8 cellular contexts compared by ENCODE assay signal in genomic region chr1:64268653-64269557, GRCh38.
DNase-seq lines count a peak whose midpoint lies in the region; ATAC-seq and TF ChIP-seq lines count a peak whose summit lies in the region.

No MANE protein-coding gene starts in this region.

- H3K27me3 Mint-ChIP-seq in activated CD4-positive, alpha-beta T cell treated with anti-CD3 and anti-CD28 coated beads for 36 hours = peaks cover 7% of the 10 kb centered on the region

- no peak overlapping the region for H3K27ac ChIP-seq in lung (ENCODE audit: low read depth in 1 of 2, low read length in 1 of 2)

- H3K36me3 Mint-ChIP-seq in activated CD4-positive, alpha-beta T cell treated with anti-CD3 and anti-CD28 coated beads for 36 hours (ENCODE audit: low read depth) = no peaks in the 10 kb centered on the region

- H3K4me1 Mint-ChIP-seq in activated CD4-positive, alpha-beta T cell treated with anti-CD3 and anti-CD28 coated beads for 36 hours = no peaks in the 10 kb centered on the region

- H3K27me3 ChIP-seq in GM06990 (replicated peaks; ENCODE audit: control insufficient read depth, insufficient read depth, low read length) = no peaks in the 10 kb centered on the region; the same call in 1 of the 2 replicates
- H3K27me3 ChIP-seq in lung (ENCODE audit: control insufficient read depth, insufficient read depth) = no peaks in the 10 kb centered on the region

- H3K9me3 ChIP-seq in lung (ENCODE audit: control insufficient read depth in 2 of 2, insufficient read depth in 1 of 2, low read length in 1 of 2) = peaks cover 0 to 3% of the 10 kb centered on the region in 2 donors

- H3K4me3 ChIP-seq in GM06990 (replicated peaks; ENCODE audit: low read depth, low read length) (no peak overlapping the region), lung (no peak overlapping the region)

- intact Hi-C loops in activated CD4-positive, alpha-beta T cell treated with anti-CD3 and anti-CD28 coated beads for 36 hours (cut with DNase I, micrococcal nuclease) = loop anchor here (1.0 to 5.0 kb wide), 5 partner anchors 218 to 1418 kb away; no protein-coding TSS in a partner anchor

- DNase-seq in GM06990 (ENCODE audit: extremely low read depth, insufficient read length) (no peak), NCI-H345 (lab: John Stamatoyannopoulos, UW) (peak; percentile 77), dedifferentiated amniotic fluid mesenchymal stem cell (ENCODE audit: extremely low spot score) (peak; percentile 92), lung (ENCODE audit: low spot score) (peak; percentile 80)
- DNase-seq in activated CD4-positive, alpha-beta T cell treated with anti-CD3 and anti-CD28 coated beads for 36 hours = peak; percentile 83
- DNase-seq in stimulated activated CD8-positive, alpha-beta memory T cell treated with anti-CD3 and anti-CD28 coated beads, Interleukin-15, amount 100 ng/mL, for 48 hours (ENCODE audit: low read depth in 2 of 2) = peak; percentile 8 to 21

- peaks cover 3% of the 10 kb centered on the region for H3K9me3 Mint-ChIP-seq in activated CD4-positive, alpha-beta T cell treated with anti-CD3 and anti-CD28 coated beads for 36 hours (ENCODE audit: low read depth)

- H3K36me3 ChIP-seq in GM06990 (ENCODE audit: control insufficient read depth, insufficient read depth, low read length) (no peaks in the 10 kb centered on the region), lung (ENCODE audit: control insufficient read depth in 2 of 2, insufficient read depth in 2 of 2, low read length in 2 of 2) (no peaks in the 10 kb centered on the region)

- H3K4me3 Mint-ChIP-seq in activated CD4-positive, alpha-beta T cell treated with anti-CD3 and anti-CD28 coated beads for 36 hours = no peak overlapping the region

- peak; percentile 65 for ATAC-seq in HG03095 (IDR thresholded peaks at IDR 0.05; ENCODE audit: unreplicated experiment)
- peak; percentile 70 for ATAC-seq in activated CD4-positive, alpha-beta T cell treated with anti-CD3 and anti-CD28 coated beads for 36 hours
- ATAC-seq in lung (ENCODE audit: insufficient read depth, low FRiP score) = no peak
- no peak for ATAC-seq in GM19395 (IDR thresholded peaks at IDR 0.05; ENCODE audit: unreplicated experiment)

- no peak overlapping the region for H3K27ac Mint-ChIP-seq in activated CD4-positive, alpha-beta T cell treated with anti-CD3 and anti-CD28 coated beads for 36 hours

- POLR2A ChIA-PET in activated CD4-positive, alpha-beta T cell treated with anti-CD3 and anti-CD28 coated beads for 36 hours (lab: Charles Lee) = no interaction called here

- CTCF ChIA-PET in activated CD4-positive, alpha-beta T cell treated with anti-CD3 and anti-CD28 coated beads for 36 hours (lab: Charles Lee) = interaction anchor here (0.6 to 4.1 kb wide), 10 partner anchors 13 to 554 kb away, joined by 3 to 29 read pairs (median 3); no protein-coding TSS in a partner anchor

- no peaks in the 10 kb centered on the region for H3K4me1 ChIP-seq in lung (ENCODE audit: control insufficient read depth in 2 of 2, insufficient read depth in 2 of 2, low read length in 2 of 2)

- 57 to 61% methylated on average over 23 of the region's 23 CpGs for WGBS in lung, 2 donors

- TF ChIP-seq CTCF in GM06990 (IDR thresholded peaks at IDR 0.05; ENCODE audit: insufficient read depth, low read length, poor library complexity, severe bottlenecking) = peak; percentile 78
- peak; percentile 62 for TF ChIP-seq CTCF in lung (IDR thresholded peaks at IDR 0.05; ENCODE audit: control extremely low read depth, extremely low read depth)

Comparison
In these comparisons a context has a peak if more than half of its experiments do, and no peak if none do; other contexts are left out.
1. ATAC-seq: peak in HG03095 (single experiment) and activated CD4-positive, alpha-beta T cell treated with anti-CD3 and anti-CD28 coated beads for 36 hours (single experiment); none in lung (single experiment) and GM19395 (single experiment).